22 cellular contexts compared by ENCODE assay signal in the genomic region with DNA sequence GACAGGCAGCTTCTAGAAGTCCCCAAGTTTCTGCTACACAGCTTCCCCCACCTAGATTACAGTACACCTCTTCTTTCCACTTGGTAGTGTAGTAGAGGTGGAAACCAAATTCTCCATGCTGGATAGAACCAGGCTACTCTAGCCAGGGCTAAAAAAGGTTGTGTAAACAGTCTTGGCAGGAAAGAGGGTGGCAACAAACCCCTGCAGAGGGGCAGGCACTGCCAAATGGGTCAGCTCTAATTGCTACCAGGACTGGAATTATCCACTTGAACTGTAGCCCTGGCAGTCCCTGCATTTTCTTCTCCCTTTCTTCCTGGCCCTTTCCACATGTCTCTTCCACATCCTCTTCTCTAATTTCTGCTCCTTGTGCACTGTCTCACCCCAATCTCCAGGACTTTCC. TPM values are rescaled to one million over a fixed set of nuclear protein-coding genes. Genes with fewer than 3 reads are reported as not detected.
DNase-seq lines count a peak whose midpoint lies in the region; ATAC-seq, FAIRE-seq and TF ChIP-seq lines count a peak whose summit lies in the region.
"Had no signal": no experiment of that assay in that cellular context is flagged by ENCODE, and none has a peak within 500 bp of the region (broad histone marks: within the 10 kb centered on the region; RNA-seq: fewer than 3 reads in every experiment).

No MANE protein-coding gene starts in this region.

- intact Hi-C loops in HepG2 (cut with micrococcal nuclease; ENCODE audit: unreplicated experiment): no loop called here
- intact Hi-C loops in uterus (cut with DNase I; ENCODE audit: low total_unique reads): no loop called here

- no peak overlapping the region for H2AFZ ChIP-seq in HepG2 (ENCODE audit: low read length)
- H2AFZ ChIP-seq in neural progenitor cell (replicated peaks): no peak overlapping the region

- in situ Hi-C loops in HepG2 (cut with HindIII; ENCODE audit: extremely low pct_ligation_motif_present, low pct_unique_long_range_greater_than_20kb): no loop called here

- H3K36me3 ChIP-seq in liver (ENCODE audit: control insufficient read depth in 4 of 4, insufficient read depth in 3 of 4, low read depth in 1 of 4, low read length in 3 of 4) (no peaks in the 10 kb centered on the region), HepG2 (replicated peaks in 1 of 2; ENCODE audit: control insufficient read depth in 1 of 2, insufficient read depth in 2 of 2, low read length in 2 of 2) (no peaks in the 10 kb centered on the region), neural progenitor cell (no peaks in the 10 kb centered on the region), uterus (no peaks in the 10 kb centered on the region)
- H3K36me3 ChIP-seq: suprapubic skin had no signal

- H3K9me3 Mint-ChIP-seq in neural progenitor cell: no peaks in the 10 kb centered on the region
- H3K9me3 Mint-ChIP-seq: activated CD8-positive, alpha-beta T cell treated with anti-CD3 and anti-CD28 coated beads for 36 hours; activated T-cell treated with anti-CD3 and anti-CD28 coated beads, Interleukin-2, amount 50 U/mL, for 4 hours; naive B cell had no signal

- TF ChIP-seq RAD21 in liver (IDR thresholded peaks at IDR 0.05) (no peak), HepG2 (CRISPR knock-in tag; IDR thresholded peaks at IDR 0.05) (no peak)

- H3F3A ChIP-seq in neural progenitor cell (ENCODE audit: low read depth): no peaks in the 10 kb centered on the region

- H3K4me2 ChIP-seq in HepG2 (ENCODE audit: low read depth, low read length) (no peak overlapping the region), neural progenitor cell (no peak overlapping the region)

- H4K20me1 ChIP-seq in HepG2 (ENCODE audit: insufficient read depth, low read length) (no peaks in the 10 kb centered on the region), neural progenitor cell (ENCODE audit: low read depth) (no peaks in the 10 kb centered on the region)

- no peak for FAIRE-seq in HepG2 (lab: Jason Lieb, UNC)
- FAIRE-seq: GM12892 had no signal

- no peak overlapping the region for H3K27ac ChIP-seq in liver (ENCODE audit: low read depth in 1 of 2, low read length in 2 of 2)
- H3K27ac ChIP-seq in HepG2 (ENCODE audit: extremely low read length, insufficient read depth, low read length): no peak overlapping the region
- peak overlapping the region; percentile 43 to 83 for H3K27ac ChIP-seq in coronary artery
- no peak overlapping the region for H3K27ac ChIP-seq in neural progenitor cell
- H3K27ac ChIP-seq in uterus: no peak overlapping the region
- H3K27ac ChIP-seq: body of pancreas, suprapubic skin had no signal

- no peak overlapping the region for H3K9ac ChIP-seq in liver (ENCODE audit: low read depth in 1 of 2, low read length in 2 of 2)
- H3K9ac ChIP-seq in HepG2 (ENCODE audit: insufficient read depth, low read depth, low read length): no peak overlapping the region
- no peak overlapping the region for H3K9ac ChIP-seq in neural progenitor cell

- CTCF ChIA-PET in HepG2 (lab: Yijun Ruan, JAX; ENCODE audit: low intra/inter-chr PET ratio, low total read pairs): no interaction called here

- no peaks in the 10 kb centered on the region for H3K36me3 Mint-ChIP-seq in neural progenitor cell
- H3K36me3 Mint-ChIP-seq: CD4-positive, CD25-positive, alpha-beta regulatory T cell had no signal

- DNase-seq in HepG2 (ENCODE audit: low spot score): no peak
- DNase-seq in coronary artery (ENCODE audit: low spot score): no peak
- peak in 33 of 56 donors; percentile 3 to 71 (median 20) for DNase-seq in nucleus accumbens (lab: John Stamatoyannopoulos, UW)
- DNase-seq in neural progenitor cell (ENCODE audit: low spot score): no peak
- no peak for DNase-seq in NCI-H2227 (lab: John Stamatoyannopoulos, UW; ENCODE audit: unreplicated experiment)
- DNase-seq in occipital lobe (lab: John Stamatoyannopoulos, UW): no peak
- no peak for DNase-seq in uterus
- DNase-seq: activated CD8-positive, alpha-beta T cell treated with anti-CD3 and anti-CD28 coated beads for 36 hours; activated naive CD4-positive, alpha-beta T cell treated with anti-CD3 and anti-CD28 coated beads, Interleukin-2, amount 50 U/mL, for 16 hours; activated T-cell treated with anti-CD3 and anti-CD28 coated beads, Interleukin-2, amount 50 U/mL, for 4 hours; body of pancreas; CD4-positive, CD25-positive, alpha-beta regulatory T cell; DMS153; Kasumi-1; naive B cell; NCI-H510A; stimulated activated CD8-positive, alpha-beta memory T cell treated with anti-CD3 and anti-CD28 coated beads, Interleukin-4, amount 100 ng/mL, for 48 hours; T-helper 1 cell had no signal

- H3K27ac Mint-ChIP-seq in neural progenitor cell: no peak overlapping the region
- H3K27ac Mint-ChIP-seq: activated CD8-positive, alpha-beta T cell treated with anti-CD3 and anti-CD28 coated beads for 36 hours; CD4-positive, CD25-positive, alpha-beta regulatory T cell; naive B cell had no signal

- no peak for TF ChIP-seq EP300 in HepG2 (IDR thresholded peaks at IDR 0.05; ENCODE audit: low read depth in 2 of 2, low read length in 2 of 2)
- TF ChIP-seq EP300 in HepG2 (CRISPR knock-in tag; IDR thresholded peaks at IDR 0.05; ENCODE audit: borderline replicate concordance): no peak

- no peak overlapping the region for H3K4me3 Mint-ChIP-seq in neural progenitor cell
- H3K4me3 Mint-ChIP-seq: activated CD8-positive, alpha-beta T cell treated with anti-CD3 and anti-CD28 coated beads for 36 hours; activated T-cell treated with anti-CD3 and anti-CD28 coated beads, Interleukin-2, amount 50 U/mL, for 4 hours; CD4-positive, CD25-positive, alpha-beta regulatory T cell; naive B cell had no signal

- TF ChIP-seq POLR2A in HepG2 (IDR thresholded peaks at IDR 0.05; ENCODE audit: insufficient read depth in 1 of 2, low read depth in 2 of 2, low read length in 2 of 2) (no peak), uterus (IDR thresholded peaks at IDR 0.05) (no peak)

- H3K27me3 ChIP-seq in liver (ENCODE audit: control insufficient read depth in 4 of 4, insufficient read depth in 4 of 4, low read length in 3 of 4) (no peaks in the 10 kb centered on the region), HepG2 (ENCODE audit: control insufficient read depth in 1 of 2, insufficient read depth in 2 of 2, low read length in 2 of 2) (no peaks in the 10 kb centered on the region), neural progenitor cell (no peaks in the 10 kb centered on the region), uterus (no peaks in the 10 kb centered on the region)
- H3K27me3 ChIP-seq: body of pancreas, suprapubic skin had no signal

- H3K79me2 ChIP-seq in HepG2 (ENCODE audit: insufficient read depth, low read length) (no peaks in the 10 kb centered on the region), neural progenitor cell (ENCODE audit: low read depth) (no peaks in the 10 kb centered on the region)

- peaks cover 36% of the 10 kb centered on the region for H3K4me1 Mint-ChIP-seq in neural progenitor cell
- H3K4me1 Mint-ChIP-seq: CD4-positive, CD25-positive, alpha-beta regulatory T cell had no signal

- ATAC-seq in HepG2: no peak
- ATAC-seq: activated CD8-positive, alpha-beta T cell treated with anti-CD3 and anti-CD28 coated beads for 36 hours; body of pancreas had no signal

- BruUV-seq in HepG2 (replicated peaks; lab: Mats Ljungman, UMichigan): no TSS peak

- peaks cover 2% of the 10 kb centered on the region for H3K27me3 Mint-ChIP-seq in neural progenitor cell (ENCODE audit: insufficient read depth, low read depth)
- H3K27me3 Mint-ChIP-seq: naive B cell had no signal

- peaks cover 3 to 32% (median 22%) of the 10 kb centered on the region in 4 donors for H3K4me1 ChIP-seq in liver (ENCODE audit: control insufficient read depth in 4 of 4, insufficient read depth in 4 of 4, low read length in 3 of 4)
- H3K4me1 ChIP-seq in HepG2 (ENCODE audit: insufficient read depth, low read length): no peaks in the 10 kb centered on the region
- peaks cover 12% of the 10 kb centered on the region for H3K4me1 ChIP-seq in neural progenitor cell
- H3K4me1 ChIP-seq in uterus: no peaks in the 10 kb centered on the region
- H3K4me1 ChIP-seq: body of pancreas had no signal

- H3K9me3 ChIP-seq in liver (ENCODE audit: control insufficient read depth in 4 of 4, low read length in 3 of 4): no peaks in the 10 kb centered on the region
- no peaks in the 10 kb centered on the region for H3K9me3 ChIP-seq in HepG2 (ENCODE audit: low read length)
- H3K9me3 ChIP-seq in neural progenitor cell (ENCODE audit: low read depth): no peaks in the 10 kb centered on the region
- H3K9me3 ChIP-seq in uterus: no peaks in the 10 kb centered on the region
- H3K9me3 ChIP-seq: body of pancreas, suprapubic skin had no signal

- POLR2A ChIA-PET in HepG2 (lab: Yijun Ruan, JAX): no interaction called here

- TF ChIP-seq CTCF in liver (IDR thresholded peaks at IDR 0.05; ENCODE audit: low read depth, low read length, missing input control) (no peak), HepG2 (CRISPR knock-in tag; IDR thresholded peaks at IDR 0.05) (no peak), coronary artery (IDR thresholded peaks at IDR 0.05) (no peak), neural progenitor cell (IDR thresholded peaks at IDR 0.05) (no peak), uterus (IDR thresholded peaks at IDR 0.05) (no peak)

- H3K4me3 ChIP-seq in liver (ENCODE audit: low read depth in 1 of 3, low read length in 3 of 3): no peak overlapping the region
- H3K4me3 ChIP-seq in HepG2 (replicated peaks in 1 of 3; ENCODE audit: insufficient read depth in 1 of 3, low read depth in 2 of 3, low read length in 3 of 3): no peak overlapping the region
- no peak overlapping the region for H3K4me3 ChIP-seq in coronary artery
- H3K4me3 ChIP-seq in neural progenitor cell: no peak overlapping the region
- H3K4me3 ChIP-seq in uterus: no peak overlapping the region
- H3K4me3 ChIP-seq: body of pancreas, suprapubic skin had no signal

RNA-seq across cellular contexts. Expression of a gene that starts 24.8 kb away (rescaled TPM):
- total RNA-seq in liver: 1 to 10 TPM in 1 of 2 donors, under 1 TPM in 1; 0.33 to 9.2 TPM
- polyA plus RNA-seq in liver: 1 to 10 TPM in 1 of 2 donors, under 1 TPM in 1; 0.42 to 3.7 TPM
- total RNA-seq in HepG2 (2016; rRNA removed; fragmentation: Illumina TruSeq; extraction: Trizol): 0.09 TPM in 1 of 2 replicates, not detected in the other
- not detected in 2 replicates for total RNA-seq in HepG2 (2016; cell fraction: cytosol; rRNA removed; fragmentation: Illumina TruSeq; extraction: Trizol; ENCODE audit: low read depth)
- not detected in 2 replicates for total RNA-seq in HepG2 (2016; cell fraction: insoluble cytoplasmic fraction; rRNA removed; fragmentation: Illumina TruSeq; extraction: Trizol)
- total RNA-seq in HepG2 (2016; cell fraction: membrane; rRNA removed; fragmentation: Illumina TruSeq; extraction: Trizol): not detected in 2 replicates
- total RNA-seq in HepG2 (2016; cell fraction: nucleus; rRNA removed; fragmentation: Illumina TruSeq; extraction: Trizol): 0.84 TPM in 1 of 2 replicates, not detected in the other
- not detected in 2 replicates for polyA plus RNA-seq in HepG2 (2011; rRNA removed)
- 0.01 TPM in 1 of 2 replicates, not detected in the other for polyA plus RNA-seq in HepG2 (2011; cell fraction: cytosol; rRNA removed)
- polyA plus RNA-seq in HepG2 (2011; cell fraction: nucleus; rRNA removed): not detected in 2 replicates
- 0.15 and 0.25 TPM in 2 replicates for polyA plus RNA-seq in HepG2 (2012)
- not detected in 2 replicates for polyA plus RNA-seq in HepG2 (2016; cell fraction: cytosol; fragmentation: Illumina TruSeq; extraction: Trizol; ENCODE audit: low read depth)
- polyA plus RNA-seq in HepG2 (2016; cell fraction: insoluble cytoplasmic fraction; fragmentation: Illumina TruSeq; extraction: Trizol; ENCODE audit: low read depth): not detected in 2 replicates
- polyA plus RNA-seq in HepG2 (2016; cell fraction: membrane; fragmentation: Illumina TruSeq; extraction: Trizol; ENCODE audit: low read depth): not detected in 2 replicates
- not detected in 2 replicates for polyA plus RNA-seq in HepG2 (2016; cell fraction: nucleus; fragmentation: Illumina TruSeq; extraction: Trizol; ENCODE audit: insufficient read depth, low read depth)
- 1.2 TPM in 1 of 2 replicates, not detected in the other for polyA minus RNA-seq in HepG2 (2011; rRNA and poly(A)+ RNA removed; ENCODE audit: low replicate concordance)
- not detected in 2 replicates for polyA minus RNA-seq in HepG2 (2011; cell fraction: cytosol; rRNA and poly(A)+ RNA removed)
- not detected in 2 replicates for polyA minus RNA-seq in HepG2 (2011; cell fraction: nucleus; rRNA and poly(A)+ RNA removed)
- total RNA-seq in neural progenitor cell (ENCODE audit: low replicate concordance): not detected in 2 replicates
- 14.7 TPM for total RNA-seq in occipital lobe
- 1 to 10 TPM in 2 of 4 donors, under 1 TPM in 2; 0.51 to 4.0 (median 1.0) TPM for total RNA-seq in uterus
- total RNA-seq: activated CD8-positive, alpha-beta T cell treated with anti-CD3 and anti-CD28 coated beads for 36 hours; CD4-positive, CD25-positive, alpha-beta regulatory T cell; epithelial cell of proximal tubule had no signal
- polyA plus RNA-seq: CD4-positive, CD25-positive, alpha-beta regulatory T cell had no signal

RNA-seq across cellular contexts. Expression of a gene that starts 35.1 kb away (rescaled TPM):
- total RNA-seq in liver (100 to 1,000 TPM; 101 to 178 TPM), HepG2 (2016; rRNA removed; fragmentation: Illumina TruSeq; extraction: Trizol) (71.4 and 94.9 TPM in 2 replicates), neural progenitor cell (ENCODE audit: low replicate concordance) (46.1 and 68.2 TPM in 2 replicates), occipital lobe (116 TPM), uterus (10 to 100 TPM; 19.2 to 74.7 (median 24.9) TPM)
- polyA plus RNA-seq in liver (10 to 100 TPM; 73.6 to 74.6 TPM), HepG2 (2011; rRNA removed) (13.9 and 14.6 TPM in 2 replicates)
- 16.2 and 22.5 TPM in 2 replicates for total RNA-seq in HepG2 (2016; cell fraction: cytosol; rRNA removed; fragmentation: Illumina TruSeq; extraction: Trizol; ENCODE audit: low read depth)
- 66.3 and 99.8 TPM in 2 replicates for total RNA-seq in HepG2 (2016; cell fraction: insoluble cytoplasmic fraction; rRNA removed; fragmentation: Illumina TruSeq; extraction: Trizol)
- 39.1 and 45.5 TPM in 2 replicates for total RNA-seq in HepG2 (2016; cell fraction: membrane; rRNA removed; fragmentation: Illumina TruSeq; extraction: Trizol)
- 36.8 and 39.2 TPM in 2 replicates for total RNA-seq in HepG2 (2016; cell fraction: nucleus; rRNA removed; fragmentation: Illumina TruSeq; extraction: Trizol)
- 6.9 and 10.4 TPM in 2 replicates for polyA plus RNA-seq in HepG2 (2011; cell fraction: cytosol; rRNA removed)
- 5.7 and 12.0 TPM in 2 replicates for polyA plus RNA-seq in HepG2 (2011; cell fraction: nucleus; rRNA removed)
- polyA plus RNA-seq in HepG2 (2012): 28.2 and 41.4 TPM in 2 replicates
- polyA plus RNA-seq in HepG2 (2016; cell fraction: cytosol; fragmentation: Illumina TruSeq; extraction: Trizol; ENCODE audit: low read depth): 11.5 and 11.7 TPM in 2 replicates
- 63.7 and 67.5 TPM in 2 replicates for polyA plus RNA-seq in HepG2 (2016; cell fraction: insoluble cytoplasmic fraction; fragmentation: Illumina TruSeq; extraction: Trizol; ENCODE audit: low read depth)
- 21.2 and 22.8 TPM in 2 replicates for polyA plus RNA-seq in HepG2 (2016; cell fraction: membrane; fragmentation: Illumina TruSeq; extraction: Trizol; ENCODE audit: low read depth)
- 67.8 and 71.3 TPM in 2 replicates for polyA plus RNA-seq in HepG2 (2016; cell fraction: nucleus; fragmentation: Illumina TruSeq; extraction: Trizol; ENCODE audit: insufficient read depth, low read depth)
- 15.0 and 26.4 TPM in 2 replicates for polyA minus RNA-seq in HepG2 (2011; rRNA and poly(A)+ RNA removed; ENCODE audit: low replicate concordance)
- polyA minus RNA-seq in HepG2 (2011; cell fraction: cytosol; rRNA and poly(A)+ RNA removed): 20.1 and 29.7 TPM in 2 replicates
- polyA minus RNA-seq in HepG2 (2011; cell fraction: nucleus; rRNA and poly(A)+ RNA removed): 14.9 and 16.9 TPM in 2 replicates

Comparison
In these comparisons a context has a peak if more than half of its experiments do, and no peak if none do; other contexts are left out.
1. H3K27ac ChIP-seq: peak in coronary artery (2 of 2); none in liver (0 of 2), HepG2 (single experiment), neural progenitor cell (single experiment) and uterus (0 of 2).
2. DNase-seq: peak in nucleus accumbens (33 of 56); none in HepG2 (single experiment), coronary artery (single experiment), neural progenitor cell (single experiment), NCI-H2227 (single experiment), occipital lobe (single experiment) and uterus (0 of 2).